Comparison of ENCODE assay signal across 1 cellular context in genomic region chr3:23915537-23916108, GRCh38.
A peak's percentile ranks its signal among the peaks of the same experiment; 100 is the strongest.
TF ChIP-seq lines count a peak whose summit lies in the region.

No MANE protein-coding gene starts in this region.

TF ChIP-seq in K562, 482 proteins besides CTCF, POLR2A, EP300 and RAD21 (continued from another document and continues in another):
- TF ChIP-seq, protein P1, sequence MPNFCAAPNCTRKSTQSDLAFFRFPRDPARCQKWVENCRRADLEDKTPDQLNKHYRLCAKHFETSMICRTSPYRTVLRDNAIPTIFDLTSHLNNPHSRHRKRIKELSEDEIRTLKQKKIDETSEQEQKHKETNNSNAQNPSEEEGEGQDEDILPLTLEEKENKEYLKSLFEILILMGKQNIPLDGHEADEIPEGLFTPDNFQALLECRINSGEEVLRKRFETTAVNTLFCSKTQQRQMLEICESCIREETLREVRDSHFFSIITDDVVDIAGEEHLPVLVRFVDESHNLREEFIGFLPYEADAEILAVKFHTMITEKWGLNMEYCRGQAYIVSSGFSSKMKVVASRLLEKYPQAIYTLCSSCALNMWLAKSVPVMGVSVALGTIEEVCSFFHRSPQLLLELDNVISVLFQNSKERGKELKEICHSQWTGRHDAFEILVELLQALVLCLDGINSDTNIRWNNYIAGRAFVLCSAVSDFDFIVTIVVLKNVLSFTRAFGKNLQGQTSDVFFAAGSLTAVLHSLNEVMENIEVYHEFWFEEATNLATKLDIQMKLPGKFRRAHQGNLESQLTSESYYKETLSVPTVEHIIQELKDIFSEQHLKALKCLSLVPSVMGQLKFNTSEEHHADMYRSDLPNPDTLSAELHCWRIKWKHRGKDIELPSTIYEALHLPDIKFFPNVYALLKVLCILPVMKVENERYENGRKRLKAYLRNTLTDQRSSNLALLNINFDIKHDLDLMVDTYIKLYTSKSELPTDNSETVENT (CRISPR knock-in tag; IDR thresholded peaks at IDR 0.05), result no peak
- TF ChIP-seq CTBP1 (IDR thresholded peaks at IDR 0.05; ENCODE audit: borderline replicate concordance) (peak; percentile 59), BRCA1 (IDR thresholded peaks at IDR 0.05) (no peak), BRCA1 (CRISPR knock-in tag; IDR thresholded peaks at IDR 0.05) (no peak), LARP7 (IDR thresholded peaks at IDR 0.05) (0 out of 2 replicates have a peak, but pooled peaks have one; percentile 55), KAT7 (CRISPR knock-in tag; IDR thresholded peaks at IDR 0.05; ENCODE audit: borderline replicate concordance) (no peak), ZNF165 (CRISPR knock-in tag; IDR thresholded peaks at IDR 0.05; ENCODE audit: borderline replicate concordance) (no peak), COPS2 (conservative IDR thresholded peaks at IDR 0.05) (no peak), ZNF76 (CRISPR knock-in tag; IDR thresholded peaks at IDR 0.05; ENCODE audit: borderline replicate concordance) (no peak), TRIM28 (IDR thresholded peaks at IDR 0.05) (no peak), HSF4 (CRISPR knock-in tag; IDR thresholded peaks at IDR 0.05; ENCODE audit: borderline replicate concordance) (no peak), HCFC1 (IDR thresholded peaks at IDR 0.05; ENCODE audit: low read depth, low read length) (no peak), HNRNPL (IDR thresholded peaks at IDR 0.05; ENCODE audit: low read depth, low read length) (no peak), TCF7L2 (IDR thresholded peaks at IDR 0.05; ENCODE audit: low read depth, low read length) (no peak), E2F8 (IDR thresholded peaks at IDR 0.05; ENCODE audit: low read depth, partially characterized antibody) (no peak), IRF2 (CRISPR knock-in tag; IDR thresholded peaks at IDR 0.05) (no peak), GABPA (tag; conservative IDR thresholded peaks at IDR 0.05; ENCODE audit: low read depth) (no peak), SMAD3 (CRISPR knock-in tag; conservative IDR thresholded peaks at IDR 0.05) (no peak), ERF (CRISPR knock-in tag; IDR thresholded peaks at IDR 0.05) (no peak), GTF2F1 (IDR thresholded peaks at IDR 0.05; ENCODE audit: low read depth, low read length) (no peak), LEF1 (IDR thresholded peaks at IDR 0.05) (no peak), JUNB (CRISPR knock-in tag; conservative IDR thresholded peaks at IDR 0.05) (no peak), MTF1 (CRISPR knock-in tag; IDR thresholded peaks at IDR 0.05; ENCODE audit: borderline replicate concordance) (no peak), RBM17 (IDR thresholded peaks at IDR 0.05; ENCODE audit: borderline replicate concordance, low read depth, low read length) (no peak), CGGBP1 (CRISPR knock-in tag; IDR thresholded peaks at IDR 0.05) (no peak), ARID3A (IDR thresholded peaks at IDR 0.05; ENCODE audit: borderline replicate concordance, low read depth, low read length) (no peak), KDM2B (CRISPR knock-in tag; IDR thresholded peaks at IDR 0.05) (no peak), RB1 (IDR thresholded peaks at IDR 0.05; ENCODE audit: low read depth) (no peak), BHLHE40 (IDR thresholded peaks at IDR 0.05; ENCODE audit: low read length) (no peak), ATF1 (CRISPR knock-in tag; IDR thresholded peaks at IDR 0.05) (no peak), ATF1 (tag; IDR thresholded peaks at IDR 0.05) (peak; percentile 59), TAF1 (IDR thresholded peaks at IDR 0.05; ENCODE audit: control insufficient read depth, extremely low read depth, insufficient read depth, low read length, severe bottlenecking) (no peak), ZNF408 (CRISPR knock-in tag; IDR thresholded peaks at IDR 0.05; ENCODE audit: low read depth) (no peak), CBFA2T2 (conservative IDR thresholded peaks at IDR 0.05) (no peak), HDGF (IDR thresholded peaks at IDR 0.05) (peak; percentile 85; the same call in 1 of the 2 replicates), BRF1 (IDR thresholded peaks at IDR 0.05; ENCODE audit: borderline replicate concordance, extremely low read depth, insufficient read length) (no peak), RHOXF2B (CRISPR knock-in tag; conservative IDR thresholded peaks at IDR 0.05) (no peak), GTF2E2 (tag; IDR thresholded peaks at IDR 0.05) (no peak), STAT5A (IDR thresholded peaks at IDR 0.05; ENCODE audit: borderline replicate concordance, low read length) (no peak), ZBTB5 (IDR thresholded peaks at IDR 0.05) (no peak), TBL1XR1 (IDR thresholded peaks at IDR 0.05; ENCODE audit: low read length in 2 of 2) (no peak), VEZF1 (CRISPR knock-in tag; IDR thresholded peaks at IDR 0.05) (no peak), MEIS2 (IDR thresholded peaks at IDR 0.05; ENCODE audit: partially characterized antibody) (peak; percentile 34), RBM22 (IDR thresholded peaks at IDR 0.05; ENCODE audit: low read depth, low read length, poor library complexity, severe bottlenecking) (no peak), PRMT5 (CRISPR knock-in tag; IDR thresholded peaks at IDR 0.05) (no peak), RBM14 (IDR thresholded peaks at IDR 0.05; ENCODE audit: borderline replicate concordance, insufficient read depth, low read depth, low read length) (no peak), ZNF263 (CRISPR knock-in tag; IDR thresholded peaks at IDR 0.05; ENCODE audit: borderline replicate concordance) (no peak), ZNF212 (CRISPR knock-in tag; IDR thresholded peaks at IDR 0.05) (no peak), ZNF280A (IDR thresholded peaks at IDR 0.05; ENCODE audit: low read depth, partially characterized antibody) (peak; percentile 39)
- TF ChIP-seq, protein P2, sequence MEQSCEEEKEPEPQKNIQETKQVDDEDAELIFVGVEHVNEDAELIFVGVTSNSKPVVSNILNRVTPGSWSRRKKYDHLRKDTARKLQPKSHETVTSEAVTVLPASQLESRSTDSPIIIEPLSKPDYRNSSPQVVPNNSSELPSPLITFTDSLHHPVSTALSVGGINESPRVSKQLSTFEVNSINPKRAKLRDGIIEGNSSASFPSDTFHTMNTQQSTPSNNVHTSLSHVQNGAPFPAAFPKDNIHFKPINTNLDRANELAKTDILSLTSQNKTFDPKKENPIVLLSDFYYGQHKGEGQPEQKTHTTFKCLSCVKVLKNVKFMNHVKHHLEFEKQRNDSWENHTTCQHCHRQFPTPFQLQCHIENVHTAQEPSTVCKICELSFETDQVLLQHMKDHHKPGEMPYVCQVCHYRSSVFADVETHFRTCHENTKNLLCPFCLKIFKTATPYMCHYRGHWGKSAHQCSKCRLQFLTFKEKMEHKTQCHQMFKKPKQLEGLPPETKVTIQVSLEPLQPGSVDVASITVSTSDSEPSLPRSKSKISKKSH (CRISPR knock-in tag; IDR thresholded peaks at IDR 0.05), result no peak
- TF ChIP-seq, protein P3, sequence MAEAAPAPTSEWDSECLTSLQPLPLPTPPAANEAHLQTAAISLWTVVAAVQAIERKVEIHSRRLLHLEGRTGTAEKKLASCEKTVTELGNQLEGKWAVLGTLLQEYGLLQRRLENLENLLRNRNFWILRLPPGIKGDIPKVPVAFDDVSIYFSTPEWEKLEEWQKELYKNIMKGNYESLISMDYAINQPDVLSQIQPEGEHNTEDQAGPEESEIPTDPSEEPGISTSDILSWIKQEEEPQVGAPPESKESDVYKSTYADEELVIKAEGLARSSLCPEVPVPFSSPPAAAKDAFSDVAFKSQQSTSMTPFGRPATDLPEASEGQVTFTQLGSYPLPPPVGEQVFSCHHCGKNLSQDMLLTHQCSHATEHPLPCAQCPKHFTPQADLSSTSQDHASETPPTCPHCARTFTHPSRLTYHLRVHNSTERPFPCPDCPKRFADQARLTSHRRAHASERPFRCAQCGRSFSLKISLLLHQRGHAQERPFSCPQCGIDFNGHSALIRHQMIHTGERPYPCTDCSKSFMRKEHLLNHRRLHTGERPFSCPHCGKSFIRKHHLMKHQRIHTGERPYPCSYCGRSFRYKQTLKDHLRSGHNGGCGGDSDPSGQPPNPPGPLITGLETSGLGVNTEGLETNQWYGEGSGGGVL (CRISPR knock-in tag; IDR thresholded peaks at IDR 0.05), result no peak
- TF ChIP-seq, protein P4, sequence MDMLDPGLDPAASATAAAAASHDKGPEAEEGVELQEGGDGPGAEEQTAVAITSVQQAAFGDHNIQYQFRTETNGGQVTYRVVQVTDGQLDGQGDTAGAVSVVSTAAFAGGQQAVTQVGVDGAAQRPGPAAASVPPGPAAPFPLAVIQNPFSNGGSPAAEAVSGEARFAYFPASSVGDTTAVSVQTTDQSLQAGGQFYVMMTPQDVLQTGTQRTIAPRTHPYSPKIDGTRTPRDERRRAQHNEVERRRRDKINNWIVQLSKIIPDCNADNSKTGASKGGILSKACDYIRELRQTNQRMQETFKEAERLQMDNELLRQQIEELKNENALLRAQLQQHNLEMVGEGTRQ (CRISPR knock-in tag; IDR thresholded peaks at IDR 0.05), result no peak
- TF ChIP-seq, protein P5, sequence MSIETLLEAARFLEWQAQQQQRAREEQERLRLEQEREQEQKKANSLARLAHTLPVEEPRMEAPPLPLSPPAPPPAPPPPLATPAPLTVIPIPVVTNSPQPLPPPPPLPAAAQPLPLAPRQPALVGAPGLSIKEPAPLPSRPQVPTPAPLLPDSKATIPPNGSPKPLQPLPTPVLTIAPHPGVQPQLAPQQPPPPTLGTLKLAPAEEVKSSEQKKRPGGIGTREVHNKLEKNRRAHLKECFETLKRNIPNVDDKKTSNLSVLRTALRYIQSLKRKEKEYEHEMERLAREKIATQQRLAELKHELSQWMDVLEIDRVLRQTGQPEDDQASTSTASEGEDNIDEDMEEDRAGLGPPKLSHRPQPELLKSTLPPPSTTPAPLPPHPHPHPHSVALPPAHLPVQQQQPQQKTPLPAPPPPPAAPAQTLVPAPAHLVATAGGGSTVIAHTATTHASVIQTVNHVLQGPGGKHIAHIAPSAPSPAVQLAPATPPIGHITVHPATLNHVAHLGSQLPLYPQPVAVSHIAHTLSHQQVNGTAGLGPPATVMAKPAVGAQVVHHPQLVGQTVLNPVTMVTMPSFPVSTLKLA (conservative IDR thresholded peaks at IDR 0.05), result no peak
